Comparison of ENCODE assay signal across 1 cellular context in genomic region chr15:72970965-72971746, GRCh38.
TF ChIP-seq lines count a peak whose summit lies in the region.

No MANE protein-coding gene starts in this region.

TF ChIP-seq in HEK293, 187 proteins besides CTCF, POLR2A, EP300 and RAD21 (continued from another document):
- TF ChIP-seq, protein P1, sequence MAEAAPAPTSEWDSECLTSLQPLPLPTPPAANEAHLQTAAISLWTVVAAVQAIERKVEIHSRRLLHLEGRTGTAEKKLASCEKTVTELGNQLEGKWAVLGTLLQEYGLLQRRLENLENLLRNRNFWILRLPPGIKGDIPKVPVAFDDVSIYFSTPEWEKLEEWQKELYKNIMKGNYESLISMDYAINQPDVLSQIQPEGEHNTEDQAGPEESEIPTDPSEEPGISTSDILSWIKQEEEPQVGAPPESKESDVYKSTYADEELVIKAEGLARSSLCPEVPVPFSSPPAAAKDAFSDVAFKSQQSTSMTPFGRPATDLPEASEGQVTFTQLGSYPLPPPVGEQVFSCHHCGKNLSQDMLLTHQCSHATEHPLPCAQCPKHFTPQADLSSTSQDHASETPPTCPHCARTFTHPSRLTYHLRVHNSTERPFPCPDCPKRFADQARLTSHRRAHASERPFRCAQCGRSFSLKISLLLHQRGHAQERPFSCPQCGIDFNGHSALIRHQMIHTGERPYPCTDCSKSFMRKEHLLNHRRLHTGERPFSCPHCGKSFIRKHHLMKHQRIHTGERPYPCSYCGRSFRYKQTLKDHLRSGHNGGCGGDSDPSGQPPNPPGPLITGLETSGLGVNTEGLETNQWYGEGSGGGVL (tag by site-specific recombination; IDR thresholded peaks at IDR 0.05), result 0 out of 2 replicates have a peak, but pooled peaks have one; percentile 5
- no peak for TF ChIP-seq KLF7 (tag by site-specific recombination; IDR thresholded peaks at IDR 0.05; ENCODE audit: borderline replicate concordance)
- TF ChIP-seq WT1 (tag by site-specific recombination; IDR thresholded peaks at IDR 0.05), result no peak
- TF ChIP-seq MYNN (tag by site-specific recombination; IDR thresholded peaks at IDR 0.05; ENCODE audit: borderline replicate concordance), result no peak
- no peak for TF ChIP-seq TSHZ1 (tag by site-specific recombination; IDR thresholded peaks at IDR 0.05; ENCODE audit: borderline replicate concordance)
- peak; percentile 44; the same call in 1 of the 2 replicates for TF ChIP-seq MZF1 (tag by site-specific recombination; IDR thresholded peaks at IDR 0.05; ENCODE audit: borderline replicate concordance)
- no peak for TF ChIP-seq ZNF121 (tag by site-specific recombination; IDR thresholded peaks at IDR 0.05)
- TF ChIP-seq ZNF19 (tag by site-specific recombination; IDR thresholded peaks at IDR 0.05; ENCODE audit: low read depth), result no peak
- TF ChIP-seq ZFP69B (tag by site-specific recombination; IDR thresholded peaks at IDR 0.05), result peak; percentile 89
- TF ChIP-seq ZNF560 (tag by site-specific recombination; IDR thresholded peaks at IDR 0.05; ENCODE audit: borderline replicate concordance), result no peak
- TF ChIP-seq ZIC2 (tag by site-specific recombination; IDR thresholded peaks at IDR 0.05), result no peak
- TF ChIP-seq, protein P2, sequence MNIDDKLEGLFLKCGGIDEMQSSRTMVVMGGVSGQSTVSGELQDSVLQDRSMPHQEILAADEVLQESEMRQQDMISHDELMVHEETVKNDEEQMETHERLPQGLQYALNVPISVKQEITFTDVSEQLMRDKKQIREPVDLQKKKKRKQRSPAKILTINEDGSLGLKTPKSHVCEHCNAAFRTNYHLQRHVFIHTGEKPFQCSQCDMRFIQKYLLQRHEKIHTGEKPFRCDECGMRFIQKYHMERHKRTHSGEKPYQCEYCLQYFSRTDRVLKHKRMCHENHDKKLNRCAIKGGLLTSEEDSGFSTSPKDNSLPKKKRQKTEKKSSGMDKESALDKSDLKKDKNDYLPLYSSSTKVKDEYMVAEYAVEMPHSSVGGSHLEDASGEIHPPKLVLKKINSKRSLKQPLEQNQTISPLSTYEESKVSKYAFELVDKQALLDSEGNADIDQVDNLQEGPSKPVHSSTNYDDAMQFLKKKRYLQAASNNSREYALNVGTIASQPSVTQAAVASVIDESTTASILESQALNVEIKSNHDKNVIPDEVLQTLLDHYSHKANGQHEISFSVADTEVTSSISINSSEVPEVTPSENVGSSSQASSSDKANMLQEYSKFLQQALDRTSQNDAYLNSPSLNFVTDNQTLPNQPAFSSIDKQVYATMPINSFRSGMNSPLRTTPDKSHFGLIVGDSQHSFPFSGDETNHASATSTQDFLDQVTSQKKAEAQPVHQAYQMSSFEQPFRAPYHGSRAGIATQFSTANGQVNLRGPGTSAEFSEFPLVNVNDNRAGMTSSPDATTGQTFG (tag by site-specific recombination; IDR thresholded peaks at IDR 0.05; ENCODE audit: borderline replicate concordance), result no peak
- no peak for TF ChIP-seq HOXD13 (CRISPR knock-in tag; IDR thresholded peaks at IDR 0.05; ENCODE audit: borderline replicate concordance)
- TF ChIP-seq, protein P3, sequence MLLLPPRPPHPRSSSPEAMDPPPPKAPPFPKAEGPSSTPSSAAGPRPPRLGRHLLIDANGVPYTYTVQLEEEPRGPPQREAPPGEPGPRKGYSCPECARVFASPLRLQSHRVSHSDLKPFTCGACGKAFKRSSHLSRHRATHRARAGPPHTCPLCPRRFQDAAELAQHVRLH (tag by site-specific recombination; IDR thresholded peaks at IDR 0.05), result no peak
- TF ChIP-seq, protein P4, sequence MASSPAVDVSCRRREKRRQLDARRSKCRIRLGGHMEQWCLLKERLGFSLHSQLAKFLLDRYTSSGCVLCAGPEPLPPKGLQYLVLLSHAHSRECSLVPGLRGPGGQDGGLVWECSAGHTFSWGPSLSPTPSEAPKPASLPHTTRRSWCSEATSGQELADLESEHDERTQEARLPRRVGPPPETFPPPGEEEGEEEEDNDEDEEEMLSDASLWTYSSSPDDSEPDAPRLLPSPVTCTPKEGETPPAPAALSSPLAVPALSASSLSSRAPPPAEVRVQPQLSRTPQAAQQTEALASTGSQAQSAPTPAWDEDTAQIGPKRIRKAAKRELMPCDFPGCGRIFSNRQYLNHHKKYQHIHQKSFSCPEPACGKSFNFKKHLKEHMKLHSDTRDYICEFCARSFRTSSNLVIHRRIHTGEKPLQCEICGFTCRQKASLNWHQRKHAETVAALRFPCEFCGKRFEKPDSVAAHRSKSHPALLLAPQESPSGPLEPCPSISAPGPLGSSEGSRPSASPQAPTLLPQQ (tag by site-specific recombination; IDR thresholded peaks at IDR 0.05), result peak; percentile 94
